15 cellular contexts compared by ENCODE assay signal in the genomic region with DNA sequence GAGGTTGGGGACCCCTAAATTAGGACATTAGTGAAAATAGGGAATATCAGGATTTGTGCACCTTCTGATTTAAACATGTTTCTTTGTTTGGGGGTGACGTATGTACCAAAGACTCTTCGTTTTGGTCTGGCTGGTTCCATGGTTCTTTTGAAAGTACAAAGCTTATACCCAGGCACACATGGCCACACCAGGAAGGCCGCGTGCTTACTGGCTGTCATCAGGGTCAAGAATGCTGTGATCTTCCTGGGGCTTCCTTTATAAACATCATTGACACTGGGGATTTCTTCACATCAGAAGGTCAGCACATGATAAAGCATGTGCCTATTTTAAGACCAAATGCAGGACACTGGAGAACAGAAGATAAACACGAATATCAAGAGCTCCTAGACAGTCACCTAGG.
DNase-seq lines count a peak whose midpoint lies in the region; ATAC-seq lines count a peak whose summit lies in the region.
"Had no signal": no experiment of that assay in that cellular context is flagged by ENCODE, and none has a peak within 500 bp of the region (broad histone marks: within the 10 kb centered on the region; RNA-seq: fewer than 3 reads in every experiment).

No MANE protein-coding gene starts in this region.

- peaks cover 37% of the 10 kb centered on the region for H3K4me1 Mint-ChIP-seq in activated T-helper 17 cell treated with anti-CD3 and anti-CD28 coated beads, Interleukin-2, amount 50 U/mL, for 72 hours
- peaks cover 41% of the 10 kb centered on the region for H3K4me1 Mint-ChIP-seq in stimulated activated effector memory CD8-positive, alpha-beta T cell treated with anti-CD3 and anti-CD28 coated beads, Interleukin-12 subunit alpha, Interleukin-12 subunit beta, amount 100 ng/mL, for 72 hours

- H3K27me3 Mint-ChIP-seq in activated T-helper 17 cell treated with anti-CD3 and anti-CD28 coated beads, Interleukin-2, amount 50 U/mL, for 72 hours, result no peaks in the 10 kb centered on the region

- intact Hi-C loops in Right ventricle myocardium superior (cut with DNase I) (no loop called here), cardiac septum (cut with DNase I) (no loop called here)

- H3K9me3 Mint-ChIP-seq in activated T-helper 17 cell treated with anti-CD3 and anti-CD28 coated beads, Interleukin-2, amount 50 U/mL, for 72 hours, result no peaks in the 10 kb centered on the region
- no peaks in the 10 kb centered on the region for H3K9me3 Mint-ChIP-seq in stimulated activated effector memory CD8-positive, alpha-beta T cell treated with anti-CD3 and anti-CD28 coated beads, Interleukin-12 subunit alpha, Interleukin-12 subunit beta, amount 100 ng/mL, for 72 hours
- H3K9me3 Mint-ChIP-seq: CD8-positive, alpha-beta T cell had no signal

- ATAC-seq in Right ventricle myocardium superior (ENCODE audit: poor library complexity) (peak; percentile 25), GM21576 (IDR thresholded peaks at IDR 0.05; ENCODE audit: unreplicated experiment) (no peak)
- no peak for ATAC-seq in activated T-helper 17 cell treated with anti-CD3 and anti-CD28 coated beads, Interleukin-2, amount 50 U/mL, for 72 hours (replicated peaks)
- no peak for ATAC-seq in stimulated activated effector memory CD8-positive, alpha-beta T cell treated with anti-CD3 and anti-CD28 coated beads, Interleukin-12 subunit alpha, Interleukin-12 subunit beta, amount 100 ng/mL, for 72 hours
- ATAC-seq: A549; CD8-positive, alpha-beta T cell; HepG2 had no signal

- no peak for DNase-seq in Right ventricle myocardium superior
- no peak for DNase-seq in cardiac septum (ENCODE audit: low spot score)
- peak; percentile 6 for DNase-seq in ecto neural progenitor cell (ENCODE audit: low spot score)
- DNase-seq in stimulated activated effector memory CD8-positive, alpha-beta T cell treated with anti-CD3 and anti-CD28 coated beads, Interleukin-12 subunit alpha, Interleukin-12 subunit beta, amount 100 ng/mL, for 72 hours (ENCODE audit: low spot score in 2 of 2), result no peak
- no peak for DNase-seq in pons (ENCODE audit: low spot score)
- DNase-seq: CD8-positive, alpha-beta T cell; COR-L47; DMS153; DMS79 treated with DMSO at 0.1 percent for 48 hours; EL had no signal

- peaks cover 34% of the 10 kb centered on the region for H3K36me3 Mint-ChIP-seq in activated T-helper 17 cell treated with anti-CD3 and anti-CD28 coated beads, Interleukin-2, amount 50 U/mL, for 72 hours (ENCODE audit: low read depth)
- H3K36me3 Mint-ChIP-seq in stimulated activated effector memory CD8-positive, alpha-beta T cell treated with anti-CD3 and anti-CD28 coated beads, Interleukin-12 subunit alpha, Interleukin-12 subunit beta, amount 100 ng/mL, for 72 hours, result peaks cover 25% of the 10 kb centered on the region
- H3K36me3 Mint-ChIP-seq: CD14-positive monocyte; CD8-positive, alpha-beta T cell had no signal

- no peak overlapping the region for H3K4me3 Mint-ChIP-seq in activated T-helper 17 cell treated with anti-CD3 and anti-CD28 coated beads, Interleukin-2, amount 50 U/mL, for 72 hours
- H3K4me3 Mint-ChIP-seq in stimulated activated effector memory CD8-positive, alpha-beta T cell treated with anti-CD3 and anti-CD28 coated beads, Interleukin-12 subunit alpha, Interleukin-12 subunit beta, amount 100 ng/mL, for 72 hours, result no peak overlapping the region
- H3K4me3 Mint-ChIP-seq: CD14-positive monocyte; CD8-positive, alpha-beta T cell had no signal

- peak overlapping the region; percentile 28 for H3K27ac Mint-ChIP-seq in activated T-helper 17 cell treated with anti-CD3 and anti-CD28 coated beads, Interleukin-2, amount 50 U/mL, for 72 hours
- H3K27ac Mint-ChIP-seq in stimulated activated effector memory CD8-positive, alpha-beta T cell treated with anti-CD3 and anti-CD28 coated beads, Interleukin-12 subunit alpha, Interleukin-12 subunit beta, amount 100 ng/mL, for 72 hours, result peak overlapping the region; percentile 99
- H3K27ac Mint-ChIP-seq: CD14-positive monocyte; CD8-positive, alpha-beta T cell had no signal
